ENCODE assay signal across 9 cellular contexts in genomic region chr4:915041-915474, GRCh38. TPM values are rescaled to one million over a fixed set of nuclear protein-coding genes. Genes with fewer than 3 reads are reported as not detected.
DNase-seq lines count a peak whose midpoint lies in the region; TF ChIP-seq lines count a peak whose summit lies in the region.
"Had no signal": no experiment of that assay in that cellular context is flagged by ENCODE, and none has a peak within 500 bp of the region (broad histone marks: within the 10 kb centered on the region; RNA-seq: fewer than 3 reads in every experiment).

No MANE protein-coding gene starts in this region.

- TF ChIP-seq CTCF in coronary artery (IDR thresholded peaks at IDR 0.05) (no peak), osteocyte (IDR thresholded peaks at IDR 0.05) (no peak)

- peaks cover 12% of the 10 kb centered on the region for H3K36me3 Mint-ChIP-seq in osteocyte (ENCODE audit: unreplicated experiment)

- H3K27ac ChIP-seq in coronary artery = no peak overlapping the region

- H3K9me3 Mint-ChIP-seq in osteocyte (ENCODE audit: unreplicated experiment) = peaks cover 9% of the 10 kb centered on the region

- H3K4me1 Mint-ChIP-seq in osteocyte (ENCODE audit: unreplicated experiment) = peaks cover 9% of the 10 kb centered on the region

- DNase-seq in NOMO-1 (lab: John Stamatoyannopoulos, UW; ENCODE audit: unreplicated experiment in 2 of 2) (peak; percentile 57 to 67), coronary artery (ENCODE audit: low spot score) (no peak), osteocyte (ENCODE audit: extremely low spot score, unreplicated experiment) (no peak), NCI-H1417 treated with DMSO at 0.1 percent for 48 hours (lab: John Stamatoyannopoulos, UW) (no peak), NCI-H748 treated with DMSO at 0.1 percent for 48 hours (lab: John Stamatoyannopoulos, UW) (no peak), SHP77 treated with DMSO at 0.1 percent for 48 hours (lab: John Stamatoyannopoulos, UW) (no peak)
- DNase-seq in activated effector memory CD4-positive, alpha-beta T cell treated with anti-CD3 and anti-CD28 coated beads, Interleukin-2, amount 50 U/mL, for 16 hours = no peak
- DNase-seq: T-helper 9 cell had no signal

- no peaks in the 10 kb centered on the region for H3K27me3 Mint-ChIP-seq in osteocyte (ENCODE audit: unreplicated experiment)

- no peak overlapping the region for H3K4me3 Mint-ChIP-seq in osteocyte (ENCODE audit: unreplicated experiment)

- H3K4me3 ChIP-seq in GM08714 (ENCODE audit: low read length) (peak overlapping the region; percentile 33; the same call in 1 of the 2 replicates), coronary artery (peak overlapping the region; percentile 14)

- peak overlapping the region; percentile 16 for H3K27ac Mint-ChIP-seq in osteocyte (ENCODE audit: unreplicated experiment)

RNA-seq across cellular contexts. Expression of gene GAK, which starts 17.1 kb away (rescaled TPM):
- 76.7 and 93.8 TPM in 2 replicates for total RNA-seq in osteocyte

RNA-seq across cellular contexts. Expression of gene TMEM175, which starts 17.2 kb away (rescaled TPM):
- total RNA-seq in osteocyte = 37.2 and 39.7 TPM in 2 replicates

RNA-seq across cellular contexts. Expression of gene DGKQ, which starts 58.3 kb away (rescaled TPM):
- total RNA-seq in osteocyte = 17.9 and 18.5 TPM in 2 replicates

Comparison
In these comparisons a context has a peak if more than half of its experiments do, and no peak if none do; other contexts are left out.
1. DNase-seq: peak in NOMO-1 (2 of 2); none in coronary artery (single experiment), osteocyte (single experiment), NCI-H1417 treated with DMSO at 0.1 percent for 48 hours (single experiment), NCI-H748 treated with DMSO at 0.1 percent for 48 hours (single experiment), SHP77 treated with DMSO at 0.1 percent for 48 hours (single experiment) and activated effector memory CD4-positive, alpha-beta T cell treated with anti-CD3 and anti-CD28 coated beads, Interleukin-2, amount 50 U/mL, for 16 hours (single experiment).